8 cellular contexts compared by ENCODE assay signal in the genomic region with DNA sequence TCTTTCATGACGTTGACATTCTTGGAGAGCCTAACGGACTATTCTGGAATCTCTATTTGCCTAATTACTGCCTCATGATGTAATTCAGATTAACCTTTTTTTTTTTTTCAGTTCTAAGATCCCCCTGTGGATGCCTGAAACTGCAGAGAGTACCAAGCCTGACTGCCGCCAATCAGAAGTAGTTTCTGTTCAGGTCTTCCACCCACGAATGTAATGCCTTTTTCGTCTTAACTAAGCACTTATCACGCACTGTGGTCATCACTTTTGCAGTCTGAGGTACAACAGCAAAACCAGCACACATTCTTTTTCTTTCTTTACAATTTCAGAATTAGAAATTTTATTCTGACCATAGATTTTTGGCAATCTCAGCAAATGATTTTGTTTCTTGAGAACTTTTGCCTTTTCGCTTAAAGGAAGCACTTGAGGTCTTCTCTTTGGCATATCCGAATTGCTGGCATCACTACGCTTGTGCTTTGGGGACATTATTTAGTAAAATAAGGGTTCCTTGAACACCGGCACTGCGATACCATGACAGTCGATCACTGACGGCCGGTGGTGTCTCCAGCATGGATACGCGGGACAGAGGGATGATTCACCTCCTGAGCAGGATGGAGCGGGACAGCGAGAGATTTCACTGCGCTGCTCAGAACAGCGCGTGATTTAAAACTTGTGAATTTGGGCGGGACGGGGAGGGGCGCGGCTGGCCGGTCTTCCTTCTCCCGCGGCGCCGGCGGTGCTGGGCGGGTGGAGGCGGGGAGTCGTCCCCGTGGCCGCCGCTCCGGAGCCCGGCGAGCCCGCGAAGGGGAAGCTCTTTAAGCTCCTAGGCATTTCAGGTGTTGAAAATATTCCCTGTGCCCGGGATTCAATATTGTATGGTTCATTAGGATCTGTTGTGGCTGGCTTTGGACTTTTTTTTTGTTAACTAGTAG. TPM values are rescaled to one million over a fixed set of nuclear protein-coding genes. Genes with fewer than 3 reads are reported as not detected.
A peak's percentile ranks its signal among the peaks of the same experiment; 100 is the strongest.
DNase-seq lines count a peak whose midpoint lies in the region; ATAC-seq and TF ChIP-seq lines count a peak whose summit lies in the region.

No MANE protein-coding gene starts in this region.

- no peak for TF ChIP-seq CTCF in gastroesophageal sphincter (IDR thresholded peaks at IDR 0.05)

- no peak for TF ChIP-seq EP300 in gastroesophageal sphincter (IDR thresholded peaks at IDR 0.05)

- H2AFZ ChIP-seq in Karpas-422 (ENCODE audit: low read length): peak overlapping the region; percentile 92
- peak overlapping the region; percentile 75 for H2AFZ ChIP-seq in trophoblast cell (ENCODE audit: insufficient read depth, low read length, poor library complexity)

- no peak overlapping the region for H2BK120ac ChIP-seq in trophoblast cell (ENCODE audit: insufficient read depth, low read length, poor library complexity)

- no peaks in the 10 kb centered on the region for H4K20me1 ChIP-seq in Karpas-422 (ENCODE audit: insufficient read depth, low read depth, low read length)

- peaks cover 16% of the 10 kb centered on the region for H3K4me1 ChIP-seq in Karpas-422 (ENCODE audit: low read length)
- H3K4me1 ChIP-seq in gastroesophageal sphincter: peaks cover 0 to 11% (median 3%) of the 10 kb centered on the region in 3 donors
- H3K4me1 ChIP-seq in trophoblast cell (ENCODE audit: control insufficient read depth in 1 of 2, insufficient read depth in 2 of 2, low read length in 2 of 2): peaks cover 10 to 11% of the 10 kb centered on the region in 2 experiments
- no peaks in the 10 kb centered on the region for H3K4me1 ChIP-seq in SJCRH30

- peaks cover 81% of the 10 kb centered on the region for H3K27me3 Mint-ChIP-seq in activated T-helper 1 cell treated with anti-CD3 and anti-CD28 coated beads, Interleukin-12 subunit alpha, Interleukin-12 subunit beta, Interleukin-2, Interleukin-4 antibody, amounts not matched to agents 30 ng/mL and 10 ng/mL and 1 ng/mL, durations not matched to agents 14 hours and 24 hours and 36 hours (ENCODE audit: insufficient read depth)

- H3K79me1 ChIP-seq in trophoblast cell (ENCODE audit: low read length): peaks cover 5% of the 10 kb centered on the region

- H3K9me3 ChIP-seq in Karpas-422 (ENCODE audit: low read length): no peaks in the 10 kb centered on the region
- H3K9me3 ChIP-seq in gastroesophageal sphincter: no peaks in the 10 kb centered on the region
- H3K9me3 ChIP-seq in trophoblast cell (ENCODE audit: insufficient read depth, low read depth, low read length): peaks cover 6% of the 10 kb centered on the region
- H3K9me3 ChIP-seq in SJCRH30 (replicated peaks): peaks cover 6% of the 10 kb centered on the region; the same call in 1 of the 2 replicates

- H3K27me3 ChIP-seq in Karpas-422 (ENCODE audit: low read length): no peaks in the 10 kb centered on the region
- peaks cover 41% of the 10 kb centered on the region for H3K27me3 ChIP-seq in gastroesophageal sphincter
- no peaks in the 10 kb centered on the region for H3K27me3 ChIP-seq in trophoblast cell (ENCODE audit: insufficient read depth, low read length)
- H3K27me3 ChIP-seq in SJCRH30: peaks cover 25% of the 10 kb centered on the region

- H2BK12ac ChIP-seq in trophoblast cell (ENCODE audit: low read length): no peak overlapping the region

- ATAC-seq in gastroesophageal sphincter: peak; percentile 89

- no peak overlapping the region for H2AK5ac ChIP-seq in trophoblast cell (ENCODE audit: low read length)

- peak overlapping the region; percentile 38 for H3K27ac Mint-ChIP-seq in activated T-helper 1 cell treated with anti-CD3 and anti-CD28 coated beads, Interleukin-12 subunit alpha, Interleukin-12 subunit beta, Interleukin-2, Interleukin-4 antibody, amounts not matched to agents 30 ng/mL and 10 ng/mL and 1 ng/mL, durations not matched to agents 14 hours and 24 hours and 36 hours

- no peak overlapping the region for H3K23ac ChIP-seq in trophoblast cell (ENCODE audit: low read length)

- no peak overlapping the region for H3K27ac ChIP-seq in Karpas-422 (ENCODE audit: low read length)
- no peak overlapping the region for H3K27ac ChIP-seq in gastroesophageal sphincter
- H3K27ac ChIP-seq in trophoblast cell (ENCODE audit: low read depth, low read length): no peak overlapping the region
- no peak overlapping the region for H3K27ac ChIP-seq in SJCRH30

- H3K4me3 Mint-ChIP-seq in activated T-helper 1 cell treated with anti-CD3 and anti-CD28 coated beads, Interleukin-12 subunit alpha, Interleukin-12 subunit beta, Interleukin-2, Interleukin-4 antibody, amounts not matched to agents 30 ng/mL and 10 ng/mL and 1 ng/mL, durations not matched to agents 14 hours and 24 hours and 36 hours: peak overlapping the region; percentile 80

- DNase-seq in NCI-H1417 (lab: John Stamatoyannopoulos, UW) (peak in 2 of 3 experiments; percentile 40 to 49), NCI-H1417 treated with DMSO at 0.1 percent for 48 hours (lab: John Stamatoyannopoulos, UW) (no peak), H4 (ENCODE audit: low spot score) (peak; percentile 57), Karpas-422 (peak; percentile 53), trophoblast cell (peak; percentile 32 to 69), SJCRH30 (no peak)
- DNase-seq in activated T-helper 1 cell treated with anti-CD3 and anti-CD28 coated beads, Interleukin-12 subunit alpha, Interleukin-12 subunit beta, Interleukin-2, Interleukin-4 antibody, amounts not matched to agents 30 ng/mL and 10 ng/mL and 1 ng/mL, durations not matched to agents 14 hours and 24 hours and 36 hours (ENCODE audit: low spot score): no peak

- H3K4me1 Mint-ChIP-seq in activated T-helper 1 cell treated with anti-CD3 and anti-CD28 coated beads, Interleukin-12 subunit alpha, Interleukin-12 subunit beta, Interleukin-2, Interleukin-4 antibody, amounts not matched to agents 30 ng/mL and 10 ng/mL and 1 ng/mL, durations not matched to agents 14 hours and 24 hours and 36 hours (ENCODE audit: low read depth): peaks cover 29% of the 10 kb centered on the region

- intact Hi-C loops in activated T-helper 1 cell treated with anti-CD3 and anti-CD28 coated beads, Interleukin-12 subunit alpha, Interleukin-12 subunit beta, Interleukin-2, Interleukin-4 antibody, amounts not matched to agents 30 ng/mL and 10 ng/mL and 1 ng/mL, durations not matched to agents 14 hours and 24 hours and 36 hours (cut with micrococcal nuclease): loop anchor here (1.0 to 2.0 kb wide), 2 partner anchors 17 to 38 kb away; no protein-coding TSS in a partner anchor

- TF ChIP-seq POLR2A in gastroesophageal sphincter (IDR thresholded peaks at IDR 0.05): no peak

- no peak overlapping the region for H3K4ac ChIP-seq in trophoblast cell (ENCODE audit: low read depth, low read length)

- no peaks in the 10 kb centered on the region for H3K9me3 Mint-ChIP-seq in activated T-helper 1 cell treated with anti-CD3 and anti-CD28 coated beads, Interleukin-12 subunit alpha, Interleukin-12 subunit beta, Interleukin-2, Interleukin-4 antibody, amounts not matched to agents 30 ng/mL and 10 ng/mL and 1 ng/mL, durations not matched to agents 14 hours and 24 hours and 36 hours

- no peak overlapping the region for H3K18ac ChIP-seq in trophoblast cell (ENCODE audit: low read length)

- 20 to 22% methylated on average over 21 to 22 of the region's 43 CpGs for WGBS in gastroesophageal sphincter (ENCODE audit: low coverage in 1 of 2), 2 donors
- WGBS in trophoblast cell (ENCODE audit: extremely low coverage, insufficient coverage, insufficient read length): no CpG with 5 or more reads among the region's 43 CpGs

- H3K79me2 ChIP-seq in Karpas-422 (ENCODE audit: low read length) (no peaks in the 10 kb centered on the region), trophoblast cell (ENCODE audit: control insufficient read depth, insufficient read depth, low read length, poor library complexity) (no peaks in the 10 kb centered on the region)

- H3K4me3 ChIP-seq in Karpas-422 (ENCODE audit: low read length) (peak overlapping the region; percentile 65), gastroesophageal sphincter (peak overlapping the region in 1 of 2 donors; percentile 42), trophoblast cell (ENCODE audit: low read depth, low read length) (peak overlapping the region; percentile 53), SJCRH30 (no peak overlapping the region)

- no peak overlapping the region for H2BK5ac ChIP-seq in trophoblast cell (ENCODE audit: low read depth, low read length, poor library complexity)

- H3K9ac ChIP-seq in Karpas-422 (ENCODE audit: low read length) (peak overlapping the region; percentile 54), trophoblast cell (ENCODE audit: low read length) (no peak overlapping the region)

- no peaks in the 10 kb centered on the region for H3K36me3 Mint-ChIP-seq in activated T-helper 1 cell treated with anti-CD3 and anti-CD28 coated beads, Interleukin-12 subunit alpha, Interleukin-12 subunit beta, Interleukin-2, Interleukin-4 antibody, amounts not matched to agents 30 ng/mL and 10 ng/mL and 1 ng/mL, durations not matched to agents 14 hours and 24 hours and 36 hours (ENCODE audit: low read depth)

- H3K36me3 ChIP-seq in Karpas-422 (ENCODE audit: insufficient read depth, low read length) (no peaks in the 10 kb centered on the region), gastroesophageal sphincter (no peaks in the 10 kb centered on the region), trophoblast cell (ENCODE audit: control insufficient read depth in 1 of 2, insufficient read depth in 2 of 2, low read length in 2 of 2) (no peaks in the 10 kb centered on the region), SJCRH30 (no peaks in the 10 kb centered on the region)

- H3K14ac ChIP-seq in trophoblast cell (ENCODE audit: low read length): no peak overlapping the region

- H4K12ac ChIP-seq in trophoblast cell (ENCODE audit: low read depth, low read length): no peak overlapping the region

- H3K4me2 ChIP-seq in Karpas-422 (ENCODE audit: low read depth, low read length, poor library complexity, severe bottlenecking) (peak overlapping the region; percentile 85), trophoblast cell (ENCODE audit: low read length) (peak overlapping the region; percentile 70)

- H4K8ac ChIP-seq in trophoblast cell (ENCODE audit: low read depth, low read length): peak overlapping the region; percentile 29

- H3K9me2 ChIP-seq in Karpas-422 (replicated peaks; ENCODE audit: insufficient read depth, low read length): no peaks in the 10 kb centered on the region

- no peak overlapping the region for H4K91ac ChIP-seq in trophoblast cell (ENCODE audit: low read depth, low read length)

RNA-seq across cellular contexts. Expression of a gene that starts 32.0 kb away (rescaled TPM):
- total RNA-seq in H4 (2014; rRNA removed; shearing (Covaris generic)): 0.66 and 0.87 TPM in 2 replicates
- 2.9 and 9.5 TPM in 2 replicates for total RNA-seq in Karpas-422 (2014; rRNA removed; shearing (Covaris generic); ENCODE audit: low replicate concordance)
- total RNA-seq in activated T-helper 1 cell treated with anti-CD3 and anti-CD28 coated beads, Interleukin-12 subunit alpha, Interleukin-12 subunit beta, Interleukin-2, Interleukin-4 antibody, amounts not matched to agents 30 ng/mL and 10 ng/mL and 1 ng/mL, durations not matched to agents 14 hours and 24 hours and 36 hours: 0.13 and 0.29 TPM in 2 replicates
- total RNA-seq in gastroesophageal sphincter: under 1 TPM in 2 of 4 donors, not detected in 2; 0.08 to 0.12 TPM
- 0.07 and 0.08 TPM in 2 replicates for polyA plus RNA-seq in trophoblast cell (2013)
- total RNA-seq in SJCRH30 (2014; rRNA removed; shearing (Covaris generic)): 0.10 TPM in 1 of 2 replicates, not detected in the other

RNA-seq across cellular contexts. Expression of a gene that starts 38.8 kb away (rescaled TPM):
- total RNA-seq in H4 (2014; rRNA removed; shearing (Covaris generic)): not detected in 2 replicates
- not detected in 2 replicates for total RNA-seq in Karpas-422 (2014; rRNA removed; shearing (Covaris generic); ENCODE audit: low replicate concordance)
- total RNA-seq in activated T-helper 1 cell treated with anti-CD3 and anti-CD28 coated beads, Interleukin-12 subunit alpha, Interleukin-12 subunit beta, Interleukin-2, Interleukin-4 antibody, amounts not matched to agents 30 ng/mL and 10 ng/mL and 1 ng/mL, durations not matched to agents 14 hours and 24 hours and 36 hours: not detected in 2 replicates
- not detected for total RNA-seq in gastroesophageal sphincter
- polyA plus RNA-seq in trophoblast cell (2013): 0.31 and 0.37 TPM in 2 replicates
- not detected in 2 replicates for total RNA-seq in SJCRH30 (2014; rRNA removed; shearing (Covaris generic))

Comparison
In these comparisons a context has a peak if more than half of its experiments do, and no peak if none do; other contexts are left out.
1. DNase-seq: peak in NCI-H1417 (2 of 3), H4 (single experiment), Karpas-422 (single experiment) and trophoblast cell (2 of 2); none in NCI-H1417 treated with DMSO at 0.1 percent for 48 hours (single experiment), activated T-helper 1 cell treated with anti-CD3 and anti-CD28 coated beads, Interleukin-12 subunit alpha, Interleukin-12 subunit beta, Interleukin-2, Interleukin-4 antibody, amounts not matched to agents 30 ng/mL and 10 ng/mL and 1 ng/mL, durations not matched to agents 14 hours and 24 hours and 36 hours (single experiment) and SJCRH30 (0 of 2).